Comparison of ENCODE assay signal across 26 cellular contexts in the genomic region with DNA sequence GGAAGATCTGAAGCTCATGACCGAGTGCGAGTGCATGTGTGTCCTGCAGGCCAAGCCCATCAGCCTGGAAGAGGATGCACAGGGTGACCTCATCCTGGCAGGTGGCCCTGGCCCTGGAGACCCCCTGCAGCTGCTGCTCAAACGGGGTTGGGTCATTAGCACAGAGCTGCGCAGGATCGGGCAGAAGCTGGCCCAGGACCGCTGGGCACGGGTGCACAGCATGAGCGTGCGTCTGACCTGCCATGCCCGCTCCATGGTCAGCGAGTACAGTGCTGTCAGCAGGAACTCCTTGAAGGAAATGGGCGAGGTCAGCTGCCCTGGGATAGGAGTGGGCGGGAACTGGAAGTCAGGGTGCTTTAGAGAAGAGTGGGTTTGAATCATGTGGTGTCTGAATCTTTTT.
"Had no signal": no experiment of that assay in that cellular context is flagged by ENCODE, and none has a peak within 500 bp of the region (broad histone marks: within the 10 kb centered on the region; RNA-seq: fewer than 3 reads in every experiment).

No MANE protein-coding gene starts in this region.

- H3K27ac ChIP-seq: body of pancreas, gastroesophageal sphincter, parathyroid adenoma, psoas muscle, right atrium auricular region, spleen, thoracic aorta, uterus, VCaP had no signal

- DNase-seq: activated CD4-positive, alpha-beta T cell treated with anti-CD3 and anti-CD28 coated beads for 4 hours; activated CD4-positive, alpha-beta T cell treated with anti-CD3 and anti-CD28 coated beads, Interleukin-2, amount 50 U/mL, for 4 hours; activated CD8-positive, alpha-beta memory T cell treated with anti-CD3 and anti-CD28 coated beads for 24 hours; activated effector memory CD4-positive, alpha-beta T cell treated with Interleukin-2 at 50 U/mL for 16 hours; activated naive CD4-positive, alpha-beta T cell treated with Interleukin-2 at 50 U/mL for 16 hours; anterior cingulate cortex; body of pancreas; dermis blood vessel endothelial cell; effector CD4-positive, alpha-beta T cell; hypothalamus; mammary epithelial cell; naive B cell; occipital lobe; psoas muscle; spleen; stimulated activated naive CD8-positive, alpha-beta T cell treated with anti-CD3 and anti-CD28 coated beads, Interleukin-15, Interleukin-2, amounts not matched to agents 100 U/mL and 50 U/mL, for 24 hours; T-cell; trophoblast cell; uterus had no signal

- H3K4me1 ChIP-seq: body of pancreas, gastroesophageal sphincter, parathyroid adenoma, psoas muscle, right atrium auricular region, uterus had no signal

- H3K36me3 ChIP-seq: gastroesophageal sphincter, right atrium auricular region, spleen, thoracic aorta, uterus had no signal

- ATAC-seq: body of pancreas; gastroesophageal sphincter; psoas muscle; stimulated activated naive CD8-positive, alpha-beta T cell treated with anti-CD3 and anti-CD28 coated beads, Interleukin-15, Interleukin-2, amounts not matched to agents 100 U/mL and 50 U/mL, for 24 hours; T-cell had no signal

- H3K79me2 ChIP-seq: parathyroid adenoma had no signal

- H3K9me3 ChIP-seq: body of pancreas, gastroesophageal sphincter, psoas muscle, right atrium auricular region, spleen, thoracic aorta, uterus had no signal

- H3K9me3 Mint-ChIP-seq: naive B cell; T-cell; T-helper 2 cell treated with Interferon-gamma antibody and Interleukin-4, amounts not matched to agents 5 μg/mL and 100 μg/mL, for 36 hours had no signal

- H3K27me3 ChIP-seq: body of pancreas, gastroesophageal sphincter, right atrium auricular region, uterus had no signal

- H3K4me1 Mint-ChIP-seq: naive B cell, T-cell had no signal

- H3K27ac Mint-ChIP-seq: activated naive CD8-positive, alpha-beta T cell; naive B cell; T-cell; T-helper 2 cell treated with Interferon-gamma antibody and Interleukin-4, amounts not matched to agents 5 μg/mL and 100 μg/mL, for 36 hours had no signal

- H3K4me3 Mint-ChIP-seq: activated naive CD8-positive, alpha-beta T cell; naive B cell; T-cell; T-helper 2 cell treated with Interferon-gamma antibody and Interleukin-4, amounts not matched to agents 5 μg/mL and 100 μg/mL, for 36 hours had no signal

- H3K4me3 ChIP-seq: body of pancreas, gastroesophageal sphincter, psoas muscle, right atrium auricular region, spleen, thoracic aorta, uterus had no signal

- H3K9ac ChIP-seq: parathyroid adenoma had no signal

- H3K36me3 Mint-ChIP-seq: activated naive CD8-positive, alpha-beta T cell; naive B cell; T-cell had no signal

- H2AFZ ChIP-seq: parathyroid adenoma had no signal
